In the genomic region with DNA sequence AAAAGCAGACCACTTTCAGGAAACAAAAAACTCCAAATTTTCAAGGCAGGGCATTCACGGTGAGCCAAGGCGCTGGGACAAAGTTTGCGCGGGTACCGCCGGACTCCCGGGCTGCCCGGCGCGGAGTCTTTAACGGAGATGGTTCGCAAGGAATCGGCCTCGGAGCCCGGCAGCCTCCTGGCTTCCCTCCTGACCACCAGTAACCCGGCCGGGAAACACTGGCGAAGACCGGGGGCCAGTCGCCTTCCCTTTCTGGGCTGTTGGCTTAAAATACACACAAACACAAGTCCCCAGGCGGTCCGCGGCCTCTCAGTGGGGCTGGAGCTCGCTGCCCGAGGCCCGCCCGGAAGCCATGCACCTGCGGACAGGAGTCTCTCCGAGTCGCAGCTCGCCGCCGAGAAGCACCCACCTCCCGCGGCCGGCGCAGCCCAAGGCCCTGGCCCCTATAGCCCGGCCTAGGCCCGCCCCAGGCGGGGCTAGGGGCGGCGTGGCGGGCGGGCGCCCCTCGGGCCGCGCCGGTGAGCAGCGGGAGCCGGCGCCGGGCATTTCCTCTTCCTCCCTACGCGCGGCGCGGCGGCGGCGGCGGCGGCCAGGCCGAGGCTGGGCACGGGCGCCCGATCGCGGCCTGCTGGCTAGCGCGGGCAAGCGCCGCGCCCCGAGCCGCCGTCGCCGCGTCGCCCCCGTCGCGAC, we compare ENCODE assay signal across 8 cellular contexts. TPM values are rescaled to one million over a fixed set of nuclear protein-coding genes. Genes with fewer than 3 reads are reported as not detected.
A peak's percentile ranks its signal among the peaks of the same experiment; 100 is the strongest.
DNase-seq lines count a peak whose midpoint lies in the region; ATAC-seq and TF ChIP-seq lines count a peak whose summit lies in the region.

No MANE protein-coding gene starts in this region.

- H3K27ac ChIP-seq in C4-2B, result peak overlapping the region; percentile 99
- H3K27ac ChIP-seq in RWPE2 (ENCODE audit: poor library complexity, severe bottlenecking), result peak overlapping the region; percentile 94
- peak overlapping the region; percentile 100 for H3K27ac ChIP-seq in cardiac muscle cell
- peak overlapping the region; percentile 89 for H3K27ac ChIP-seq in parathyroid adenoma

- TF ChIP-seq CTCF in C4-2B (conservative IDR thresholded peaks at IDR 0.05) (no peak), RWPE2 (IDR thresholded peaks at IDR 0.05; ENCODE audit: poor library complexity, severe bottlenecking) (no peak), cardiac muscle cell (IDR thresholded peaks at IDR 0.05; ENCODE audit: low read depth, low read length) (no peak), parathyroid adenoma (IDR thresholded peaks at IDR 0.05) (no peak), type B pancreatic cell (conservative IDR thresholded peaks at IDR 0.05) (no peak)

- H3K9ac ChIP-seq in parathyroid adenoma, result peak overlapping the region; percentile 73

- H3K4me1 Mint-ChIP-seq in type B pancreatic cell (ENCODE audit: unreplicated experiment), result peaks cover 32% of the 10 kb centered on the region

- peak; percentile 68 for DNase-seq in GM19238 (ENCODE audit: insufficient read length, low spot score)
- peak; percentile 70 for DNase-seq in RWPE2 (ENCODE audit: low spot score)
- DNase-seq in activated naive CD4-positive, alpha-beta T cell treated with anti-CD3 and anti-CD28 coated beads, Interleukin-2, amount 50 U/mL, for 16 hours, result peak; percentile 54
- DNase-seq in cardiac muscle cell (ENCODE audit: low read depth in 1 of 2, low spot score in 1 of 2), result peak; percentile 56 to 77
- DNase-seq in type B pancreatic cell (ENCODE audit: extremely low spot score, unreplicated experiment), result peak; percentile 78

- peak overlapping the region; percentile 88 for H2AFZ ChIP-seq in parathyroid adenoma

- H3K27me3 ChIP-seq in RWPE2 (ENCODE audit: insufficient read depth, poor library complexity, severe bottlenecking) (no peaks in the 10 kb centered on the region), cardiac muscle cell (no peaks in the 10 kb centered on the region), parathyroid adenoma (ENCODE audit: control insufficient read depth, insufficient read depth, low read length) (no peaks in the 10 kb centered on the region)

- H3K36me3 ChIP-seq in RWPE2 (ENCODE audit: low read depth) (peaks cover 30% of the 10 kb centered on the region), cardiac muscle cell (no peaks in the 10 kb centered on the region), parathyroid adenoma (ENCODE audit: control insufficient read depth, insufficient read depth, low read length) (no peaks in the 10 kb centered on the region)

- H3K79me2 ChIP-seq in parathyroid adenoma, result peaks cover 55% of the 10 kb centered on the region

- peak overlapping the region; percentile 93 for H3K4me3 Mint-ChIP-seq in type B pancreatic cell

- ATAC-seq in HG03378 (IDR thresholded peaks at IDR 0.05; ENCODE audit: unreplicated experiment) (peak; percentile 23), RWPE2 (ENCODE audit: low read depth) (peak; percentile 48)

- H3K27me3 Mint-ChIP-seq in type B pancreatic cell, result no peaks in the 10 kb centered on the region

- peak overlapping the region; percentile 75 for H3K4me2 ChIP-seq in parathyroid adenoma (ENCODE audit: low read length)

- H3K9me3 ChIP-seq in RWPE2 (ENCODE audit: severe bottlenecking), result no peaks in the 10 kb centered on the region
- no peaks in the 10 kb centered on the region for H3K9me3 ChIP-seq in cardiac muscle cell (ENCODE audit: low read depth)
- H3K9me3 ChIP-seq in parathyroid adenoma (ENCODE audit: control insufficient read depth, low read length), result no peaks in the 10 kb centered on the region

- no peaks in the 10 kb centered on the region for H3K9me3 Mint-ChIP-seq in type B pancreatic cell

- peaks cover 10% of the 10 kb centered on the region for H3K4me1 ChIP-seq in RWPE2 (ENCODE audit: insufficient read depth, poor library complexity, severe bottlenecking)
- H3K4me1 ChIP-seq in cardiac muscle cell (ENCODE audit: low read depth), result peaks cover 19% of the 10 kb centered on the region
- H3K4me1 ChIP-seq in parathyroid adenoma, result peaks cover 19% of the 10 kb centered on the region

- peaks cover 11% of the 10 kb centered on the region for H3K36me3 Mint-ChIP-seq in type B pancreatic cell

- H3K4me3 ChIP-seq in RWPE2 (ENCODE audit: severe bottlenecking), result peak overlapping the region; percentile 99
- H3K4me3 ChIP-seq in cardiac muscle cell, result peak overlapping the region; percentile 71
- H3K4me3 ChIP-seq in parathyroid adenoma (ENCODE audit: low read depth, low read length), result peak overlapping the region; percentile 62

- H3K27ac Mint-ChIP-seq in type B pancreatic cell, result peak overlapping the region; percentile 95

RNA-seq across cellular contexts. Expression of a gene that starts 0.6 kb away (rescaled TPM):
- total RNA-seq in cardiac muscle cell (25.5 and 30.7 TPM in 2 replicates), type B pancreatic cell (ENCODE audit: low replicate concordance) (61.4 and 62.2 TPM in 2 replicates)
- polyA plus RNA-seq in cardiac muscle cell, result 47.8 and 62.6 TPM in 2 replicates

Comparison
In these comparisons a context has a peak if more than half of its experiments do, and no peak if none do; other contexts are left out.
1. Peak in every context shown above with its lines: DNase-seq, ATAC-seq, H3K4me3 ChIP-seq and H3K27ac ChIP-seq.